1 cellular context compared by ENCODE assay signal in genomic region chr3:12484198-12484982, GRCh38.
TF ChIP-seq lines count a peak whose summit lies in the region.

TSS of gene TSEN2 (plus strand) at chr3:12484480. CDS start at chr3:12489801, 5,321 bp downstream.

TF ChIP-seq in HEK293, 187 proteins besides CTCF, POLR2A, EP300 and RAD21 (continued from another document and continues in another):
- TF ChIP-seq TSHZ1 (tag by site-specific recombination; IDR thresholded peaks at IDR 0.05; ENCODE audit: borderline replicate concordance) (no peak), ZNF639 (tag by site-specific recombination; IDR thresholded peaks at IDR 0.05) (0 out of 2 replicates have a peak, but pooled peaks have one; percentile 49), ZBTB21 (tag by site-specific recombination; IDR thresholded peaks at IDR 0.05) (peak; percentile 43; the same call in 1 of the 2 replicates), ZNF10 (tag by site-specific recombination; IDR thresholded peaks at IDR 0.05) (peak; percentile 47; the same call in 1 of the 2 replicates), ZNF148 (tag by site-specific recombination; IDR thresholded peaks at IDR 0.05; ENCODE audit: borderline replicate concordance) (no peak), ZNF174 (tag by site-specific recombination; IDR thresholded peaks at IDR 0.05) (no peak), ZEB2 (tag by site-specific recombination; IDR thresholded peaks at IDR 0.05) (peak; percentile 56), ZNF544 (tag by site-specific recombination; IDR thresholded peaks at IDR 0.05) (no peak), SP7 (tag by site-specific recombination; IDR thresholded peaks at IDR 0.05) (peak; percentile 56; the same call in 1 of the 2 replicates), HOXD13 (CRISPR knock-in tag; IDR thresholded peaks at IDR 0.05; ENCODE audit: borderline replicate concordance) (no peak), PRDM1 (tag by site-specific recombination; IDR thresholded peaks at IDR 0.05) (peak; percentile 99), ZFP69B (tag by site-specific recombination; IDR thresholded peaks at IDR 0.05) (0 out of 2 replicates have a peak, but pooled peaks have one; percentile 11), ZNF280C (tag by site-specific recombination; IDR thresholded peaks at IDR 0.05) (no peak), BCL11A (tag by site-specific recombination; IDR thresholded peaks at IDR 0.05; ENCODE audit: low read depth) (no peak), GLIS1 (tag by site-specific recombination; IDR thresholded peaks at IDR 0.05) (peak; percentile 77), KLF7 (tag by site-specific recombination; IDR thresholded peaks at IDR 0.05; ENCODE audit: borderline replicate concordance) (peak; percentile 26; the same call in 1 of the 2 replicates), ZNF155 (tag by site-specific recombination; IDR thresholded peaks at IDR 0.05) (no peak), ZNF830 (tag by site-specific recombination; IDR thresholded peaks at IDR 0.05; ENCODE audit: low read depth) (no peak), ZNF776 (tag by site-specific recombination; IDR thresholded peaks at IDR 0.05; ENCODE audit: borderline replicate concordance) (no peak), ZBTB20 (tag by site-specific recombination; IDR thresholded peaks at IDR 0.05) (peak; percentile 86), ZNF513 (tag by site-specific recombination; IDR thresholded peaks at IDR 0.05) (no peak), IKZF3 (tag by site-specific recombination; IDR thresholded peaks at IDR 0.05) (no peak), YY2 (tag by site-specific recombination; IDR thresholded peaks at IDR 0.05) (no peak), KLF8 (tag by site-specific recombination; IDR thresholded peaks at IDR 0.05) (0 out of 2 replicates have a peak, but pooled peaks have one; percentile 31), ZNF660 (tag by site-specific recombination; IDR thresholded peaks at IDR 0.05) (peak; percentile 55), ZIC2 (tag by site-specific recombination; IDR thresholded peaks at IDR 0.05) (0 out of 2 replicates have a peak, but pooled peaks have one; percentile 5), ZNF600 (tag by site-specific recombination; IDR thresholded peaks at IDR 0.05) (peak; percentile 100)
- TF ChIP-seq, protein P1, sequence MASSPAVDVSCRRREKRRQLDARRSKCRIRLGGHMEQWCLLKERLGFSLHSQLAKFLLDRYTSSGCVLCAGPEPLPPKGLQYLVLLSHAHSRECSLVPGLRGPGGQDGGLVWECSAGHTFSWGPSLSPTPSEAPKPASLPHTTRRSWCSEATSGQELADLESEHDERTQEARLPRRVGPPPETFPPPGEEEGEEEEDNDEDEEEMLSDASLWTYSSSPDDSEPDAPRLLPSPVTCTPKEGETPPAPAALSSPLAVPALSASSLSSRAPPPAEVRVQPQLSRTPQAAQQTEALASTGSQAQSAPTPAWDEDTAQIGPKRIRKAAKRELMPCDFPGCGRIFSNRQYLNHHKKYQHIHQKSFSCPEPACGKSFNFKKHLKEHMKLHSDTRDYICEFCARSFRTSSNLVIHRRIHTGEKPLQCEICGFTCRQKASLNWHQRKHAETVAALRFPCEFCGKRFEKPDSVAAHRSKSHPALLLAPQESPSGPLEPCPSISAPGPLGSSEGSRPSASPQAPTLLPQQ (tag by site-specific recombination; IDR thresholded peaks at IDR 0.05): peak; percentile 80
- TF ChIP-seq, protein P2, sequence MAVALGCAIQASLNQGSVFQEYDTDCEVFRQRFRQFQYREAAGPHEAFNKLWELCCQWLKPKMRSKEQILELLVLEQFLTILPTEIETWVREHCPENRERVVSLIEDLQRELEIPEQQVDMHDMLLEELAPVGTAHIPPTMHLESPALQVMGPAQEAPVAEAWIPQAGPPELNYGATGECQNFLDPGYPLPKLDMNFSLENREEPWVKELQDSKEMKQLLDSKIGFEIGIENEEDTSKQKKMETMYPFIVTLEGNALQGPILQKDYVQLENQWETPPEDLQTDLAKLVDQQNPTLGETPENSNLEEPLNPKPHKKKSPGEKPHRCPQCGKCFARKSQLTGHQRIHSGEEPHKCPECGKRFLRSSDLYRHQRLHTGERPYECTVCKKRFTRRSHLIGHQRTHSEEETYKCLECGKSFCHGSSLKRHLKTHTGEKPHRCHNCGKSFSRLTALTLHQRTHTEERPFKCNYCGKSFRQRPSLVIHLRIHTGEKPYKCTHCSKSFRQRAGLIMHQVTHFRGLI (tag by site-specific recombination; IDR thresholded peaks at IDR 0.05): peak; percentile 91
- TF ChIP-seq, protein P3, sequence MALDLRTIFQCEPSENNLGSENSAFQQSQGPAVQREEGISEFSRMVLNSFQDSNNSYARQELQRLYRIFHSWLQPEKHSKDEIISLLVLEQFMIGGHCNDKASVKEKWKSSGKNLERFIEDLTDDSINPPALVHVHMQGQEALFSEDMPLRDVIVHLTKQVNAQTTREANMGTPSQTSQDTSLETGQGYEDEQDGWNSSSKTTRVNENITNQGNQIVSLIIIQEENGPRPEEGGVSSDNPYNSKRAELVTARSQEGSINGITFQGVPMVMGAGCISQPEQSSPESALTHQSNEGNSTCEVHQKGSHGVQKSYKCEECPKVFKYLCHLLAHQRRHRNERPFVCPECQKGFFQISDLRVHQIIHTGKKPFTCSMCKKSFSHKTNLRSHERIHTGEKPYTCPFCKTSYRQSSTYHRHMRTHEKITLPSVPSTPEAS (tag by site-specific recombination; IDR thresholded peaks at IDR 0.05): peak; percentile 32; the same call in 1 of the 2 replicates
- TF ChIP-seq, protein P4, sequence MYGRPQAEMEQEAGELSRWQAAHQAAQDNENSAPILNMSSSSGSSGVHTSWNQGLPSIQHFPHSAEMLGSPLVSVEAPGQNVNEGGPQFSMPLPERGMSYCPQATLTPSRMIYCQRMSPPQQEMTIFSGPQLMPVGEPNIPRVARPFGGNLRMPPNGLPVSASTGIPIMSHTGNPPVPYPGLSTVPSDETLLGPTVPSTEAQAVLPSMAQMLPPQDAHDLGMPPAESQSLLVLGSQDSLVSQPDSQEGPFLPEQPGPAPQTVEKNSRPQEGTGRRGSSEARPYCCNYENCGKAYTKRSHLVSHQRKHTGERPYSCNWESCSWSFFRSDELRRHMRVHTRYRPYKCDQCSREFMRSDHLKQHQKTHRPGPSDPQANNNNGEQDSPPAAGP (tag by site-specific recombination; IDR thresholded peaks at IDR 0.05): peak; percentile 42; the same call in 1 of the 2 replicates
- TF ChIP-seq, protein P5, sequence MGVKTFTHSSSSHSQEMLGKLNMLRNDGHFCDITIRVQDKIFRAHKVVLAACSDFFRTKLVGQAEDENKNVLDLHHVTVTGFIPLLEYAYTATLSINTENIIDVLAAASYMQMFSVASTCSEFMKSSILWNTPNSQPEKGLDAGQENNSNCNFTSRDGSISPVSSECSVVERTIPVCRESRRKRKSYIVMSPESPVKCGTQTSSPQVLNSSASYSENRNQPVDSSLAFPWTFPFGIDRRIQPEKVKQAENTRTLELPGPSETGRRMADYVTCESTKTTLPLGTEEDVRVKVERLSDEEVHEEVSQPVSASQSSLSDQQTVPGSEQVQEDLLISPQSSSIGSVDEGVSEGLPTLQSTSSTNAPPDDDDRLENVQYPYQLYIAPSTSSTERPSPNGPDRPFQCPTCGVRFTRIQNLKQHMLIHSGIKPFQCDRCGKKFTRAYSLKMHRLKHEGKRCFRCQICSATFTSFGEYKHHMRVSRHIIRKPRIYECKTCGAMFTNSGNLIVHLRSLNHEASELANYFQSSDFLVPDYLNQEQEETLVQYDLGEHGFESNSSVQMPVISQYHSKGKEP (tag by site-specific recombination; IDR thresholded peaks at IDR 0.05): peak; percentile 96
